ENCODE assay signal across 23 cellular contexts in the genomic region with DNA sequence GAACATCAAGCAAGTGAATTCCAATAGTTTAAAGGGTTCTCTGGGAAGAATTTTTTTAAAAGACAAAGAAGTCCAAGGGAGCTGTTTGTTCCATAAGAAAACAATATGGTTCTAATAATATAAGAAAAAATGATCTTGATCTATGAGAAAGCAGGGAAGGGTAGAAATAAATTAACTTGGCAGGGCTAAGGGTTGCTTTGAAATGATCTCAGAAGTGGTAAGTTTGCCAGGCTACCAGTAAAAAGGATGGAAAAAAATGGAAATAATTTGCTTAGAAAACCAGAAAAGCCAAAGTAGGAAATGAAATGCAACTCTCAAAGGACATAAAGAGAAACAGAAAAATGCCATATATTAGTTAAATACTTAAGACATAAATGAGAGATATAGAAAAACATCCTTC. TPM values are rescaled to one million over a fixed set of nuclear protein-coding genes. Genes with fewer than 3 reads are reported as not detected.
DNase-seq lines count a peak whose midpoint lies in the region; ATAC-seq, FAIRE-seq and TF ChIP-seq lines count a peak whose summit lies in the region.
"Had no signal": no experiment of that assay in that cellular context is flagged by ENCODE, and none has a peak within 500 bp of the region (broad histone marks: within the 10 kb centered on the region; RNA-seq: fewer than 3 reads in every experiment).

No MANE protein-coding gene starts in this region.

- dilution Hi-C loops in keratinocyte (cut with MboI; ENCODE audit: extremely low pct_ligation_motif_present, low sequenced_read_pairs), result no loop called here

- H3K4me2 ChIP-seq in HCT116 (ENCODE audit: low read length), result peak overlapping the region; percentile 15; the same call in 1 of the 2 replicates
- H3K4me2 ChIP-seq in PC-9, result peak overlapping the region; percentile 53
- peak overlapping the region; percentile 61 for H3K4me2 ChIP-seq in keratinocyte (ENCODE audit: control insufficient read depth, extremely low read depth, insufficient read depth, low read depth, low read length)
- H3K4me2 ChIP-seq: neural progenitor cell had no signal

- H3K4me3 Mint-ChIP-seq in type B pancreatic cell, result no peak overlapping the region
- H3K4me3 Mint-ChIP-seq: neural progenitor cell had no signal

- H3K9me2 ChIP-seq in HCT116 (ENCODE audit: insufficient read depth), result no peaks in the 10 kb centered on the region
- H3K9me2 ChIP-seq in PC-9 (ENCODE audit: insufficient read depth), result no peaks in the 10 kb centered on the region

- peaks cover 0 to 22% of the 10 kb centered on the region in 2 experiments; a peak in 2 of 4 replicates for H3K4me1 ChIP-seq in HCT116 (ENCODE audit: control insufficient read depth in 1 of 2, insufficient read depth in 2 of 2, low read length in 2 of 2)
- H3K4me1 ChIP-seq in PC-9 (replicated peaks; ENCODE audit: insufficient read depth), result peaks cover 22% of the 10 kb centered on the region
- peaks cover 12% of the 10 kb centered on the region for H3K4me1 ChIP-seq in keratinocyte (ENCODE audit: control insufficient read depth, extremely low read depth, insufficient read depth, low read length)
- H3K4me1 ChIP-seq: body of pancreas had no signal

- no peak for TF ChIP-seq POLR2A in HCT116 (IDR thresholded peaks at IDR 0.05; ENCODE audit: borderline replicate concordance, extremely low read depth, insufficient read depth, insufficient read length)

- no peak for TF ChIP-seq CTCF in HCT116 (IDR thresholded peaks at IDR 0.05 in 2 of 3, conservative IDR thresholded peaks at IDR 0.05 in 1 of 3; ENCODE audit: borderline replicate concordance in 1 of 3, insufficient read depth in 1 of 3, low read depth in 2 of 3, low read length in 2 of 3)
- no peak for TF ChIP-seq CTCF in PC-9 (conservative IDR thresholded peaks at IDR 0.05)
- no peak for TF ChIP-seq CTCF in keratinocyte (optimal IDR thresholded peaks at IDR 0.05 in 1 of 3, IDR thresholded peaks at IDR 0.05 in 1 of 3, conservative IDR thresholded peaks at IDR 0.05 in 1 of 3; ENCODE audit: extremely low read depth in 1 of 3, insufficient read depth in 2 of 3, low read length in 3 of 3)
- TF ChIP-seq CTCF in type B pancreatic cell (conservative IDR thresholded peaks at IDR 0.05), result no peak

- H3K4me1 Mint-ChIP-seq in type B pancreatic cell (ENCODE audit: unreplicated experiment), result no peaks in the 10 kb centered on the region
- H3K4me1 Mint-ChIP-seq: neural progenitor cell had no signal

- BruUV-seq in HCT116 (replicated peaks; lab: Mats Ljungman, UMichigan) (no TSS peak), PC-9 (replicated peaks; lab: Mats Ljungman, UMichigan) (no TSS peak)

- H4K20me1 ChIP-seq in HCT116 (ENCODE audit: insufficient read depth), result no peaks in the 10 kb centered on the region
- H4K20me1 ChIP-seq in PC-9 (ENCODE audit: insufficient read depth), result no peaks in the 10 kb centered on the region
- H4K20me1 ChIP-seq in keratinocyte (ENCODE audit: control insufficient read depth, extremely low read depth, insufficient read depth, low read length), result no peaks in the 10 kb centered on the region

- RAD21 ChIA-PET in HCT116 (lab: Charles Lee; ENCODE audit: low non-redundant PET in 1 of 2, low total read pairs in 2 of 2, uncharacterized antibody in 2 of 2, unreplicated experiment in 2 of 2), result no interaction called here

- H3K4me3 ChIP-seq in HCT116 (replicated peaks in 1 of 2; ENCODE audit: low read depth in 1 of 2, low read length in 2 of 2) (no peak overlapping the region), PC-9 (no peak overlapping the region), keratinocyte (ENCODE audit: control insufficient read depth in 2 of 3, extremely low read depth in 1 of 3, insufficient read depth in 2 of 3, low read depth in 1 of 3, low read length in 3 of 3) (no peak overlapping the region)
- H3K4me3 ChIP-seq: body of pancreas, esophagus squamous epithelium, neural progenitor cell had no signal

- H3K36me3 ChIP-seq in HCT116 (ENCODE audit: control insufficient read depth in 1 of 2, insufficient read depth in 2 of 2, low read length in 2 of 2) (no peaks in the 10 kb centered on the region), PC-9 (ENCODE audit: low read depth) (no peaks in the 10 kb centered on the region), keratinocyte (ENCODE audit: control insufficient read depth in 2 of 2, extremely low read depth in 1 of 2, insufficient read depth in 2 of 2, low read length in 2 of 2) (no peaks in the 10 kb centered on the region)
- H3K36me3 ChIP-seq: esophagus squamous epithelium, neural progenitor cell had no signal

- no peak overlapping the region for H3K9ac ChIP-seq in HCT116 (ENCODE audit: low read length)
- no peak overlapping the region for H3K9ac ChIP-seq in keratinocyte (ENCODE audit: control insufficient read depth, extremely low read depth, insufficient read depth, low read length)
- H3K9ac ChIP-seq: neural progenitor cell had no signal

- TF ChIP-seq RAD21 in HCT116 (IDR thresholded peaks at IDR 0.05; ENCODE audit: low read depth), result no peak

- CTCF ChIA-PET in HCT116 (lab: Charles Lee) (no interaction called here), PC-9 (lab: Charles Lee) (interaction anchor here (1.4 kb wide), 1 partner anchor 131 kb away, joined by 3 read pairs; no protein-coding TSS in a partner anchor), HEK293T (lab: Yijun Ruan, JAX) (interaction anchor here (0.6 kb wide), 1 partner anchor 356 kb away, joined by 5 read pairs; no protein-coding TSS in a partner anchor)

- H3K27me3 Mint-ChIP-seq in type B pancreatic cell, result no peaks in the 10 kb centered on the region

- no peak for DNase-seq in HCT116 (ENCODE audit: low read depth, low spot score)
- DNase-seq in PC-9, result no peak
- DNase-seq in keratinocyte (ENCODE audit: low read depth, low spot score), result no peak
- DNase-seq in type B pancreatic cell (ENCODE audit: extremely low spot score, unreplicated experiment), result no peak
- DNase-seq in HEK293T (ENCODE audit: extremely low spot score), result no peak
- no peak for DNase-seq in cortex of kidney (lab: John Stamatoyannopoulos, UW)
- no peak for DNase-seq in NCI-H1092 (lab: John Stamatoyannopoulos, UW)
- DNase-seq: activated CD4-positive, alpha-beta T cell treated with anti-CD3 and anti-CD28 coated beads, Interleukin-2, amount 50 U/mL, for 48 hours; activated naive CD4-positive, alpha-beta T cell treated with Interleukin-2 at 50 U/mL for 16 hours; body of pancreas; Calu3; cerebellar nuclear complex; DMS79; esophagus squamous epithelium; hippocampal formation; NCI-H446 treated with DMSO at 0.1 percent for 48 hours; stimulated activated CD4-positive, alpha-beta T cell treated with anti-CD3 and anti-CD28 coated beads, Interleukin-1b, Interleukin-23, amount 100 ng/mL, for 48 hours; stimulated activated naive CD4-positive, alpha-beta T cell treated with Interleukin-2 at 50 U/mL for 16 hours; T-helper 2 cell had no signal

- intact Hi-C loops in HCT116 (cut with micrococcal nuclease), result no loop called here
- intact Hi-C loops in PC-9 (cut with micrococcal nuclease; ENCODE audit: unreplicated experiment), result no loop called here

- peak overlapping the region; percentile 0 for H3K27ac Mint-ChIP-seq in type B pancreatic cell
- H3K27ac Mint-ChIP-seq: neural progenitor cell had no signal

- H3K9me3 Mint-ChIP-seq in type B pancreatic cell, result no peaks in the 10 kb centered on the region

- peaks cover 16% of the 10 kb centered on the region; the same call in 1 of the 2 replicates for H3F3A ChIP-seq in PC-9 (ENCODE audit: insufficient read depth, low read depth)

- H3K27me3 ChIP-seq in HCT116 (ENCODE audit: insufficient read depth, low read length) (no peaks in the 10 kb centered on the region), PC-9 (ENCODE audit: insufficient read depth, low read depth) (no peaks in the 10 kb centered on the region), keratinocyte (ENCODE audit: control insufficient read depth, extremely low read depth, insufficient read depth, low read length) (no peaks in the 10 kb centered on the region)
- H3K27me3 ChIP-seq: body of pancreas, esophagus squamous epithelium, neural progenitor cell had no signal

- no peaks in the 10 kb centered on the region for H3K9me3 ChIP-seq in HCT116 (ENCODE audit: control insufficient read depth in 1 of 2, insufficient read depth in 1 of 2, low read depth in 1 of 2, low read length in 2 of 2)
- H3K9me3 ChIP-seq in PC-9 (ENCODE audit: insufficient read depth, low read depth), result no peaks in the 10 kb centered on the region
- H3K9me3 ChIP-seq in keratinocyte (ENCODE audit: control insufficient read depth, low read depth, low read length), result no peaks in the 10 kb centered on the region
- H3K9me3 ChIP-seq: body of pancreas, esophagus squamous epithelium had no signal

- POLR2A ChIA-PET in HCT116 (lab: Charles Lee), result no interaction called here
- POLR2A ChIA-PET in PC-9 (lab: Charles Lee; ENCODE audit: unreplicated experiment), result interaction anchor here (0.6 kb wide), 2 partner anchors 9 to 41 kb away, joined by 3 to 4 read pairs; no protein-coding TSS in a partner anchor
- POLR2A ChIA-PET in HEK293T (lab: Yijun Ruan, JAX), result no interaction called here

- H3K79me2 ChIP-seq in HCT116 (ENCODE audit: insufficient read depth, low read length) (no peaks in the 10 kb centered on the region), PC-9 (ENCODE audit: low read depth) (no peaks in the 10 kb centered on the region), keratinocyte (ENCODE audit: control insufficient read depth, insufficient read depth, low read length) (no peaks in the 10 kb centered on the region)

- H2AFZ ChIP-seq in HCT116 (ENCODE audit: low read depth, low read length, poor library complexity, severe bottlenecking) (peak overlapping the region; percentile 83), PC-9 (peak overlapping the region; percentile 28; the same call in 1 of the 2 replicates), keratinocyte (ENCODE audit: control insufficient read depth, low read length) (peak overlapping the region; percentile 37)

- H3K27ac ChIP-seq in HCT116 (ENCODE audit: low read depth, low read length), result no peak overlapping the region
- H3K27ac ChIP-seq in PC-9, result peak overlapping the region; percentile 80
- H3K27ac ChIP-seq in keratinocyte (ENCODE audit: control insufficient read depth, insufficient read depth, low read length), result no peak overlapping the region
- H3K27ac ChIP-seq: body of pancreas, neural progenitor cell had no signal

- no peaks in the 10 kb centered on the region for H3K9me1 ChIP-seq in keratinocyte (ENCODE audit: control insufficient read depth, extremely low read depth, insufficient read depth, low read length)

- peaks cover under 1% of the 10 kb centered on the region for H3K36me3 Mint-ChIP-seq in type B pancreatic cell

- ATAC-seq in HCT116, result no peak
- ATAC-seq: activated CD4-positive, CD25-positive, alpha-beta regulatory T cell treated with anti-CD3 and anti-CD28 coated beads, Interleukin-2, amount 50 U/mL, for 24 hours; body of pancreas had no signal

- no peak for FAIRE-seq in keratinocyte (lab: Jason Lieb, UNC)

RNA-seq across cellular contexts. Expression of gene EMP1, which starts 41.7 kb away (rescaled TPM):
- total RNA-seq in HCT116 (2021; ENCODE audit: unreplicated experiment) (110 TPM), PC-9 (2021) (542 and 909 TPM in 2 replicates), type B pancreatic cell (ENCODE audit: low replicate concordance) (340 and 2,561 TPM in 2 replicates)
- polyA plus RNA-seq in HCT116 (2012), result 170 and 244 TPM in 2 replicates
- 356 to 610 TPM (median 583 TPM) in 3 replicates for polyA plus RNA-seq in keratinocyte
- 96.0 TPM for polyA plus RNA-seq in keratinocyte (2011; ENCODE audit: low read depth)
- polyA plus RNA-seq in keratinocyte (2011; cell fraction: cytosol; rRNA removed), result 120 and 273 TPM in 2 replicates
- polyA plus RNA-seq in keratinocyte (2011; cell fraction: nucleus; rRNA removed), result 717 and 740 TPM in 2 replicates
- 229 and 605 TPM in 2 replicates for polyA plus RNA-seq in keratinocyte (2012; ENCODE audit: low replicate concordance)
- polyA minus RNA-seq in keratinocyte, result 709 to 1,030 TPM (median 926 TPM) in 3 replicates
- polyA minus RNA-seq in keratinocyte (2011; cell fraction: cytosol; rRNA and poly(A)+ RNA removed), result 113 TPM
- 252 and 568 TPM in 2 replicates for polyA minus RNA-seq in keratinocyte (2011; cell fraction: nucleus; rRNA and poly(A)+ RNA removed)

RNA-seq across cellular contexts. Expression of gene GSG1, which starts 51.4 kb away (rescaled TPM):
- total RNA-seq in HCT116 (2021; ENCODE audit: unreplicated experiment) (not detected), PC-9 (2021) (0.41 TPM in 1 of 2 replicates, not detected in the other), type B pancreatic cell (ENCODE audit: low replicate concordance) (0.36 and 2.0 TPM in 2 replicates)
- 0.13 and 0.24 TPM in 2 replicates for polyA plus RNA-seq in HCT116 (2012)
- polyA plus RNA-seq in keratinocyte, result 0.05 TPM in 1 of 3 replicates, not detected in the others
- polyA plus RNA-seq in keratinocyte (2011; ENCODE audit: low read depth), result not detected
- polyA plus RNA-seq in keratinocyte (2011; cell fraction: cytosol; rRNA removed), result not detected in 2 replicates
- not detected in 2 replicates for polyA plus RNA-seq in keratinocyte (2011; cell fraction: nucleus; rRNA removed)
- 0.14 and 0.16 TPM in 2 replicates for polyA plus RNA-seq in keratinocyte (2012; ENCODE audit: low replicate concordance)
- 0.46 TPM in 1 of 3 replicates, not detected in the others for polyA minus RNA-seq in keratinocyte
- not detected for polyA minus RNA-seq in keratinocyte (2011; cell fraction: cytosol; rRNA and poly(A)+ RNA removed)
- not detected in 2 replicates for polyA minus RNA-seq in keratinocyte (2011; cell fraction: nucleus; rRNA and poly(A)+ RNA removed)
- total RNA-seq: Calu3, dermis microvascular lymphatic vessel endothelial cell, esophagus squamous epithelium, temporal lobe had no signal

Comparison
In these comparisons a context has a peak if more than half of its experiments do, and no peak if none do; other contexts are left out.
1. H2AFZ ChIP-seq: peak in every context shown above with its lines; median percentile 83 in HCT116; 37 in keratinocyte; 28 in PC-9.